ENCODE assay signal across 8 cellular contexts in the genomic region with DNA sequence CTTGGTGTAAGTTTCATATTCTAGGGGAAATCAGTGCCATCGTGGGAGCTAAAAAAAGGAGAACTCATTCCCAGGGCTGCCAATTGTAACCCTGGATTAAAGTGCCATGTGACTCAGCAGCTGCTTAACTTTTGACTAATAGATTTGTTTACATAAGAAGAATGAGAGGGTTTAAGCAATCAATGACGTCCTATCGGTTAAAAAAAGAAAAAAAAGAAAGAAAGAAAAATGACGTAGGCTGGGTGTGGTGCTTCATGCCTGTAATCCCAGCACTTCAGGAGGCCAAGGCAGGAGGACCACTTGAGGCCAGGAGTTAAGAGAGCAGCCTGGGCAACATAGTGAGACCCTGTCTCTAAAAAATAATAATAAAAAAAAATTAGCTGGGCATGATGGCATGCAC.
DNase-seq lines count a peak whose midpoint lies in the region; ATAC-seq and TF ChIP-seq lines count a peak whose summit lies in the region.

No MANE protein-coding gene starts in this region.

- no peaks in the 10 kb centered on the region for H3K27me3 Mint-ChIP-seq in CD4-positive, CD25-positive, alpha-beta regulatory T cell
- no peaks in the 10 kb centered on the region for H3K27me3 Mint-ChIP-seq in endodermal cell (ENCODE audit: insufficient read depth)

- no peaks in the 10 kb centered on the region for H3K9me3 ChIP-seq in CD4-positive, CD25-positive, alpha-beta regulatory T cell (ENCODE audit: control insufficient read depth in 2 of 2, low read length in 2 of 2)
- H3K9me3 ChIP-seq in muscle layer of duodenum (ENCODE audit: control insufficient read depth in 1 of 2, low read length in 2 of 2) (no peaks in the 10 kb centered on the region), endodermal cell (ENCODE audit: control insufficient read depth, low read length) (no peaks in the 10 kb centered on the region)

- no peak overlapping the region for H3K27ac ChIP-seq in CD4-positive, CD25-positive, alpha-beta regulatory T cell (ENCODE audit: insufficient read depth, low read length, poor library complexity, severe bottlenecking)
- H3K27ac ChIP-seq in muscle layer of duodenum (ENCODE audit: low read length) (peak overlapping the region; percentile 90), endodermal cell (ENCODE audit: low read depth, low read length) (no peak overlapping the region)

- peaks cover 32 to 99% (median 82%) of the 10 kb centered on the region in 4 donors for H3K4me1 Mint-ChIP-seq in CD4-positive, CD25-positive, alpha-beta regulatory T cell
- peaks cover 82% of the 10 kb centered on the region for H3K4me1 Mint-ChIP-seq in endodermal cell

- no peak overlapping the region for H3K9ac ChIP-seq in endodermal cell (ENCODE audit: extremely low read depth, low read length, poor library complexity, severe bottlenecking)

- H3K4me1 ChIP-seq in CD4-positive, CD25-positive, alpha-beta regulatory T cell (ENCODE audit: control insufficient read depth, insufficient read depth, low read length, poor library complexity, severe bottlenecking) = peaks cover 53% of the 10 kb centered on the region
- H3K4me1 ChIP-seq in muscle layer of duodenum (ENCODE audit: control insufficient read depth in 1 of 2, insufficient read depth in 2 of 2, low read length in 2 of 2) = peaks cover 5 to 14% of the 10 kb centered on the region in 2 donors
- peaks cover 19% of the 10 kb centered on the region for H3K4me1 ChIP-seq in endodermal cell (ENCODE audit: control insufficient read depth, insufficient read depth, low read length)

- DNase-seq in CD4-positive, CD25-positive, alpha-beta regulatory T cell = no peak
- DNase-seq in cardiac fibroblast (ENCODE audit: low read depth in 2 of 2) (peak; percentile 72 to 85), endodermal cell (no peak), putamen (ENCODE audit: low spot score) (no peak)
- no peak for DNase-seq in stimulated activated CD4-positive, alpha-beta T cell treated with anti-CD3 and anti-CD28 coated beads, Interleukin-12 subunit alpha, Interleukin-12 subunit beta, amount 100 ng/mL, for 4 hours

- H3K36me3 ChIP-seq in CD4-positive, CD25-positive, alpha-beta regulatory T cell (ENCODE audit: control insufficient read depth, insufficient read depth, low read length) = peaks cover 19% of the 10 kb centered on the region
- H3K36me3 ChIP-seq in muscle layer of duodenum (ENCODE audit: control insufficient read depth in 1 of 2, insufficient read depth in 2 of 2, low read length in 2 of 2) = no peaks in the 10 kb centered on the region
- H3K36me3 ChIP-seq in endodermal cell (ENCODE audit: control insufficient read depth, insufficient read depth, low read length) = no peaks in the 10 kb centered on the region

- no peak for TF ChIP-seq RAD21 in Ishikawa (IDR thresholded peaks at IDR 0.05; ENCODE audit: low read depth)

- no peaks in the 10 kb centered on the region for H3K9me3 Mint-ChIP-seq in CD4-positive, CD25-positive, alpha-beta regulatory T cell
- no peaks in the 10 kb centered on the region for H3K9me3 Mint-ChIP-seq in endodermal cell

- no peak for TF ChIP-seq CTCF in cardiac fibroblast (IDR thresholded peaks at IDR 0.05; ENCODE audit: low read depth, low read length)
- no peak for TF ChIP-seq CTCF in endodermal cell (conservative IDR thresholded peaks at IDR 0.05)

- no peak for ATAC-seq in CD4-positive, CD25-positive, alpha-beta regulatory T cell (ENCODE audit: low read depth in 2 of 2)
- no peak for ATAC-seq in GM21390 (IDR thresholded peaks at IDR 0.05; ENCODE audit: unreplicated experiment)

- H3K36me3 Mint-ChIP-seq in CD4-positive, CD25-positive, alpha-beta regulatory T cell = peaks cover 31% of the 10 kb centered on the region
- no peaks in the 10 kb centered on the region for H3K36me3 Mint-ChIP-seq in endodermal cell (ENCODE audit: low read depth)

- peak overlapping the region; percentile 51 to 73 (median 66) for H3K4me3 Mint-ChIP-seq in CD4-positive, CD25-positive, alpha-beta regulatory T cell
- H3K4me3 Mint-ChIP-seq in endodermal cell = no peak overlapping the region

- peak overlapping the region; percentile 11 for H3K4me3 ChIP-seq in CD4-positive, CD25-positive, alpha-beta regulatory T cell (ENCODE audit: low read depth, low read length)
- no peak overlapping the region for H3K4me3 ChIP-seq in cardiac fibroblast (replicated peaks in 1 of 2; ENCODE audit: low read depth in 2 of 2, low read length in 2 of 2)
- no peak overlapping the region for H3K4me3 ChIP-seq in muscle layer of duodenum (ENCODE audit: low read depth in 1 of 2, low read length in 2 of 2)
- H3K4me3 ChIP-seq in endodermal cell (ENCODE audit: low read length) = no peak overlapping the region

- no peaks in the 10 kb centered on the region for H3K27me3 ChIP-seq in CD4-positive, CD25-positive, alpha-beta regulatory T cell (ENCODE audit: control insufficient read depth, insufficient read depth, low read length)
- H3K27me3 ChIP-seq in muscle layer of duodenum (ENCODE audit: low read depth, low read length) (no peaks in the 10 kb centered on the region), endodermal cell (ENCODE audit: control insufficient read depth, insufficient read depth, low read length, poor library complexity, severe bottlenecking) (no peaks in the 10 kb centered on the region)

- peak; percentile 76 for TF ChIP-seq EP300 in Ishikawa (IDR thresholded peaks at IDR 0.05; ENCODE audit: borderline replicate concordance)

- WGBS in endodermal cell (ENCODE audit: insufficient coverage in 1 of 2, insufficient read length in 1 of 2), 2 experiments = 88 to 91% methylated on average over 3 to 4 of the region's 4 CpGs

- H3K27ac Mint-ChIP-seq in CD4-positive, CD25-positive, alpha-beta regulatory T cell = peak overlapping the region; percentile 65 to 81 (median 70)
- no peak overlapping the region for H3K27ac Mint-ChIP-seq in endodermal cell

TF ChIP-seq in Ishikawa, 13 proteins besides CTCF, POLR2A, EP300 and RAD21:
- TF ChIP-seq CREB1 (IDR thresholded peaks at IDR 0.05; ENCODE audit: low read depth) (peak; percentile 65), TEAD4 (IDR thresholded peaks at IDR 0.05) (peak; percentile 43; the same call in 1 of the 2 replicates), CEBPB (IDR thresholded peaks at IDR 0.05) (peak; percentile 51), NFIC (IDR thresholded peaks at IDR 0.05) (peak; percentile 45), EGR1 (IDR thresholded peaks at IDR 0.05) (no peak)
- TF ChIP-seq, protein P1, sequence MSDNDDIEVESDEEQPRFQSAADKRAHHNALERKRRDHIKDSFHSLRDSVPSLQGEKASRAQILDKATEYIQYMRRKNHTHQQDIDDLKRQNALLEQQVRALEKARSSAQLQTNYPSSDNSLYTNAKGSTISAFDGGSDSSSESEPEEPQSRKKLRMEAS (IDR thresholded peaks at IDR 0.05) = peak; percentile 33; the same call in 1 of the 2 replicates
- TF ChIP-seq, protein P2, sequence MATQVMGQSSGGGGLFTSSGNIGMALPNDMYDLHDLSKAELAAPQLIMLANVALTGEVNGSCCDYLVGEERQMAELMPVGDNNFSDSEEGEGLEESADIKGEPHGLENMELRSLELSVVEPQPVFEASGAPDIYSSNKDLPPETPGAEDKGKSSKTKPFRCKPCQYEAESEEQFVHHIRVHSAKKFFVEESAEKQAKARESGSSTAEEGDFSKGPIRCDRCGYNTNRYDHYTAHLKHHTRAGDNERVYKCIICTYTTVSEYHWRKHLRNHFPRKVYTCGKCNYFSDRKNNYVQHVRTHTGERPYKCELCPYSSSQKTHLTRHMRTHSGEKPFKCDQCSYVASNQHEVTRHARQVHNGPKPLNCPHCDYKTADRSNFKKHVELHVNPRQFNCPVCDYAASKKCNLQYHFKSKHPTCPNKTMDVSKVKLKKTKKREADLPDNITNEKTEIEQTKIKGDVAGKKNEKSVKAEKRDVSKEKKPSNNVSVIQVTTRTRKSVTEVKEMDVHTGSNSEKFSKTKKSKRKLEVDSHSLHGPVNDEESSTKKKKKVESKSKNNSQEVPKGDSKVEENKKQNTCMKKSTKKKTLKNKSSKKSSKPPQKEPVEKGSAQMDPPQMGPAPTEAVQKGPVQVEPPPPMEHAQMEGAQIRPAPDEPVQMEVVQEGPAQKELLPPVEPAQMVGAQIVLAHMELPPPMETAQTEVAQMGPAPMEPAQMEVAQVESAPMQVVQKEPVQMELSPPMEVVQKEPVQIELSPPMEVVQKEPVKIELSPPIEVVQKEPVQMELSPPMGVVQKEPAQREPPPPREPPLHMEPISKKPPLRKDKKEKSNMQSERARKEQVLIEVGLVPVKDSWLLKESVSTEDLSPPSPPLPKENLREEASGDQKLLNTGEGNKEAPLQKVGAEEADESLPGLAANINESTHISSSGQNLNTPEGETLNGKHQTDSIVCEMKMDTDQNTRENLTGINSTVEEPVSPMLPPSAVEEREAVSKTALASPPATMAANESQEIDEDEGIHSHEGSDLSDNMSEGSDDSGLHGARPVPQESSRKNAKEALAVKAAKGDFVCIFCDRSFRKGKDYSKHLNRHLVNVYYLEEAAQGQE (IDR thresholded peaks at IDR 0.05; ENCODE audit: low read depth) = no peak
- TF ChIP-seq, protein P3, sequence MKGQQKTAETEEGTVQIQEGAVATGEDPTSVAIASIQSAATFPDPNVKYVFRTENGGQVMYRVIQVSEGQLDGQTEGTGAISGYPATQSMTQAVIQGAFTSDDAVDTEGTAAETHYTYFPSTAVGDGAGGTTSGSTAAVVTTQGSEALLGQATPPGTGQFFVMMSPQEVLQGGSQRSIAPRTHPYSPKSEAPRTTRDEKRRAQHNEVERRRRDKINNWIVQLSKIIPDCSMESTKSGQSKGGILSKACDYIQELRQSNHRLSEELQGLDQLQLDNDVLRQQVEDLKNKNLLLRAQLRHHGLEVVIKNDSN (IDR thresholded peaks at IDR 0.05) = peak; percentile 62

Comparison
In these comparisons a context has a peak if more than half of its experiments do, and no peak if none do; other contexts are left out.
1. DNase-seq: peak in cardiac fibroblast (2 of 2); none in CD4-positive, CD25-positive, alpha-beta regulatory T cell (0 of 3), stimulated activated CD4-positive, alpha-beta T cell treated with anti-CD3 and anti-CD28 coated beads, Interleukin-12 subunit alpha, Interleukin-12 subunit beta, amount 100 ng/mL, for 4 hours (single experiment), endodermal cell (single experiment) and putamen (single experiment).